1 cellular context compared by ENCODE assay signal in genomic region chr13:99737456-99737855, GRCh38.
TF ChIP-seq lines count a peak whose summit lies in the region.

No MANE protein-coding gene starts in this region.

TF ChIP-seq in H1, 55 proteins besides CTCF, POLR2A, EP300 and RAD21 (continued from another document):
- no peak for TF ChIP-seq SRF (IDR thresholded peaks at IDR 0.05; ENCODE audit: low read depth, low read length)
- TF ChIP-seq KDM5A (IDR thresholded peaks at IDR 0.05; ENCODE audit: low read length), result no peak
- TF ChIP-seq SP2 (IDR thresholded peaks at IDR 0.05; ENCODE audit: low read length), result no peak
- TF ChIP-seq KDM4A (IDR thresholded peaks at IDR 0.05; ENCODE audit: low read depth, low read length, severe bottlenecking), result no peak
- TF ChIP-seq CHD1 (IDR thresholded peaks at IDR 0.05; ENCODE audit: low read depth, low read length), result no peak
- no peak for TF ChIP-seq CEBPB (IDR thresholded peaks at IDR 0.05; ENCODE audit: low read depth, low read length)
- TF ChIP-seq PHF8 (conservative IDR thresholded peaks at IDR 0.05; ENCODE audit: low read depth, low read length), result no peak
- TF ChIP-seq TBP (IDR thresholded peaks at IDR 0.05; ENCODE audit: low read depth, low read length), result no peak
- TF ChIP-seq FOSL1 (IDR thresholded peaks at IDR 0.05; ENCODE audit: insufficient read depth, low read depth, low read length), result no peak
- TF ChIP-seq CTBP2 (IDR thresholded peaks at IDR 0.05; ENCODE audit: borderline replicate concordance, insufficient read depth, insufficient read length, low read length), result no peak
